ENCODE assay signal across 16 cellular contexts in genomic region chr11:47506363-47506762, GRCh38. TPM values are rescaled to one million over a fixed set of nuclear protein-coding genes. Genes with fewer than 3 reads are reported as not detected.
DNase-seq lines count a peak whose midpoint lies in the region; ATAC-seq, FAIRE-seq and TF ChIP-seq lines count a peak whose summit lies in the region.
"Had no signal": no experiment of that assay in that cellular context is flagged by ENCODE, and none has a peak within 500 bp of the region (broad histone marks: within the 10 kb centered on the region; RNA-seq: fewer than 3 reads in every experiment).

No MANE protein-coding gene starts in this region.

- H3K9ac ChIP-seq in IMR-90 (ENCODE audit: low read depth, low read length) (no peak overlapping the region), astrocyte (ENCODE audit: low read length) (no peak overlapping the region)

- H3K27me3 Mint-ChIP-seq in astrocyte (ENCODE audit: low read depth, unreplicated experiment) = no peaks in the 10 kb centered on the region
- no peaks in the 10 kb centered on the region for H3K27me3 Mint-ChIP-seq in mesothelial cell of epicardium (ENCODE audit: low read depth)
- no peaks in the 10 kb centered on the region for H3K27me3 Mint-ChIP-seq in stimulated activated naive B cell treated with anti-CD40 and anti-IgM and Interleukin-4, amounts not matched to agents 10 μg/mL and 1 μg/mL and 100 μg/mL, for 72 hours

- no peak overlapping the region for H2BK20ac ChIP-seq in IMR-90 (ENCODE audit: low read depth, low read length)

- H3K23ac ChIP-seq in IMR-90 (ENCODE audit: low read depth, low read length) = no peak overlapping the region

- no peak overlapping the region for H3K4me2 ChIP-seq in IMR-90 (ENCODE audit: low read depth, low read length)
- no peak overlapping the region for H3K4me2 ChIP-seq in astrocyte (ENCODE audit: low read length)

- no peak for TF ChIP-seq RAD21 in IMR-90 (IDR thresholded peaks at IDR 0.05; ENCODE audit: low read length)

- no peak overlapping the region for H3K4ac ChIP-seq in IMR-90 (ENCODE audit: low read depth, low read length)

- H3K9me3 Mint-ChIP-seq in astrocyte (ENCODE audit: unreplicated experiment) (no peaks in the 10 kb centered on the region), mesothelial cell of epicardium (no peaks in the 10 kb centered on the region)
- no peaks in the 10 kb centered on the region for H3K9me3 Mint-ChIP-seq in stimulated activated naive B cell treated with anti-CD40 and anti-IgM and Interleukin-4, amounts not matched to agents 10 μg/mL and 1 μg/mL and 100 μg/mL, for 72 hours

- H2AFZ ChIP-seq in IMR-90 (replicated peaks; ENCODE audit: low read length, poor library complexity) (no peak overlapping the region), astrocyte (ENCODE audit: low read depth, low read length) (no peak overlapping the region)

- H3K18ac ChIP-seq in IMR-90 (ENCODE audit: low read depth, low read length) = no peak overlapping the region

- H3K4me1 Mint-ChIP-seq in astrocyte (ENCODE audit: low read depth, unreplicated experiment) = peaks cover 43% of the 10 kb centered on the region
- peaks cover 38% of the 10 kb centered on the region for H3K4me1 Mint-ChIP-seq in mesothelial cell of epicardium
- H3K4me1 Mint-ChIP-seq in stimulated activated naive B cell treated with anti-CD40 and anti-IgM and Interleukin-4, amounts not matched to agents 10 μg/mL and 1 μg/mL and 100 μg/mL, for 72 hours = peaks cover 36 to 90% of the 10 kb centered on the region in 2 donors

- peak; percentile 48; the same call in 1 of the 2 replicates for ATAC-seq in IMR-90 (ENCODE audit: low read depth)
- ATAC-seq in stimulated activated naive B cell treated with anti-CD40 and anti-IgM and Interleukin-4, amounts not matched to agents 10 μg/mL and 1 μg/mL and 100 μg/mL, for 72 hours (replicated peaks) = no peak

- H4K5ac ChIP-seq in IMR-90 (ENCODE audit: low read depth, low read length) = no peak overlapping the region

- H3K36me3 Mint-ChIP-seq in astrocyte (ENCODE audit: low read depth, unreplicated experiment) (no peaks in the 10 kb centered on the region), mesothelial cell of epicardium (no peaks in the 10 kb centered on the region)
- H3K36me3 Mint-ChIP-seq in stimulated activated naive B cell treated with anti-CD40 and anti-IgM and Interleukin-4, amounts not matched to agents 10 μg/mL and 1 μg/mL and 100 μg/mL, for 72 hours = peaks cover 25 to 46% of the 10 kb centered on the region in 2 donors

- H3K4me1 ChIP-seq in IMR-90 (ENCODE audit: control insufficient read depth, insufficient read depth, low read length) (peaks cover 8% of the 10 kb centered on the region), astrocyte (ENCODE audit: insufficient read depth, low read length) (no peaks in the 10 kb centered on the region)

- H2BK5ac ChIP-seq in IMR-90 (ENCODE audit: low read depth, low read length, poor library complexity, severe bottlenecking) = no peak overlapping the region

- no peak overlapping the region for H2BK15ac ChIP-seq in IMR-90 (ENCODE audit: low read depth, low read length)

- 80% methylated on average over 2 of the region's 8 CpGs; no CpG with 5 or more reads in 1 of the 2 experiments for WGBS in IMR-90 (ENCODE audit: extremely low coverage in 2 of 2, insufficient read length in 1 of 2), 2 experiments

- peaks cover 34 to 86% of the 10 kb centered on the region in 2 experiments for H3K79me1 ChIP-seq in IMR-90 (ENCODE audit: low read depth in 1 of 2, low read length in 2 of 2)

- H4K20me1 ChIP-seq in IMR-90 (ENCODE audit: insufficient read depth, low read length) (peaks cover 74% of the 10 kb centered on the region), astrocyte (ENCODE audit: insufficient read depth, low read length) (peaks cover 87% of the 10 kb centered on the region)

- H3K36me3 ChIP-seq in IMR-90 (ENCODE audit: control insufficient read depth, insufficient read depth, low read length) = no peaks in the 10 kb centered on the region
- H3K36me3 ChIP-seq in astrocyte (ENCODE audit: insufficient read depth, low read length) = no peaks in the 10 kb centered on the region
- H3K36me3 ChIP-seq: breast epithelium, prostate gland had no signal

- H3K9me3 ChIP-seq in IMR-90 (ENCODE audit: control insufficient read depth, insufficient read depth, low read length) = no peaks in the 10 kb centered on the region
- no peaks in the 10 kb centered on the region for H3K9me3 ChIP-seq in astrocyte (ENCODE audit: insufficient read depth, low read depth, low read length)
- H3K9me3 ChIP-seq: breast epithelium, prostate gland had no signal

- no peak overlapping the region for H2AK5ac ChIP-seq in IMR-90 (ENCODE audit: low read depth, low read length)

- TF ChIP-seq POLR2A in IMR-90 (IDR thresholded peaks at IDR 0.05; ENCODE audit: low read depth, low read length) = no peak

- dilution Hi-C loops in IMR-90 (cut with HindIII; ENCODE audit: low sequenced_read_pairs, unreplicated experiment) = no loop called here

- H3K27me3 ChIP-seq in IMR-90 (ENCODE audit: control insufficient read depth, insufficient read depth, low read length) = no peaks in the 10 kb centered on the region
- no peaks in the 10 kb centered on the region for H3K27me3 ChIP-seq in astrocyte (ENCODE audit: insufficient read depth, low read length)
- H3K27me3 ChIP-seq: breast epithelium had no signal

- H3K4me3 ChIP-seq in IMR-90 (ENCODE audit: insufficient read depth, low read depth, low read length) (no peak overlapping the region), astrocyte (ENCODE audit: insufficient read depth, low read depth, low read length) (no peak overlapping the region)
- H3K4me3 ChIP-seq: breast epithelium, prostate gland had no signal

- FAIRE-seq in astrocyte (lab: Jason Lieb, UNC) = no peak
- FAIRE-seq: endothelial cell of umbilical vein had no signal

- H3K9me1 ChIP-seq in IMR-90 (ENCODE audit: insufficient read depth, low read length) = peaks cover 22% of the 10 kb centered on the region

- no peak overlapping the region for H2AK9ac ChIP-seq in IMR-90 (replicated peaks; ENCODE audit: low read depth, low read length, poor library complexity)

- H3K4me3 Mint-ChIP-seq in astrocyte (ENCODE audit: unreplicated experiment) (peak overlapping the region; percentile 8), mesothelial cell of epicardium (no peak overlapping the region)
- no peak overlapping the region for H3K4me3 Mint-ChIP-seq in stimulated activated naive B cell treated with anti-CD40 and anti-IgM and Interleukin-4, amounts not matched to agents 10 μg/mL and 1 μg/mL and 100 μg/mL, for 72 hours

- H2BK120ac ChIP-seq in IMR-90 (ENCODE audit: low read depth, low read length) = no peak overlapping the region

- peaks cover 99% of the 10 kb centered on the region for H3K79me2 ChIP-seq in astrocyte (ENCODE audit: insufficient read depth, low read length)

- TF ChIP-seq CTCF in IMR-90 (conservative IDR thresholded peaks at IDR 0.05; ENCODE audit: low read depth, low read length) = no peak
- no peak for TF ChIP-seq CTCF in astrocyte (IDR thresholded peaks at IDR 0.05; ENCODE audit: insufficient read depth, low read depth, low read length)
- TF ChIP-seq CTCF in mesothelial cell of epicardium (IDR thresholded peaks at IDR 0.05; ENCODE audit: unreplicated experiment) = no peak

- BruUV-seq in IMR-90 (replicated peaks; lab: Mats Ljungman, UMichigan) = no TSS peak

- CTCF ChIA-PET in IMR-90 (lab: Yijun Ruan, JAX) = interaction anchor here (0.6 kb wide), 1 partner anchor 13 kb away, joined by 5 read pairs; no protein-coding TSS in a partner anchor

- DNase-seq in IMR-90 (peak; percentile 20), astrocyte (ENCODE audit: low read depth) (no peak), mesothelial cell of epicardium (ENCODE audit: low spot score in 2 of 2, unreplicated experiment in 2 of 2) (no peak), AML-193 (lab: John Stamatoyannopoulos, UW) (no peak), D341Med (ENCODE audit: low spot score) (no peak)
- no peak for DNase-seq in stimulated activated naive B cell treated with anti-CD40 and anti-IgM and Interleukin-4, amounts not matched to agents 10 μg/mL and 1 μg/mL and 100 μg/mL, for 72 hours
- no peak for DNase-seq in activated CD4-positive, alpha-beta T cell treated with anti-CD3 and anti-CD28 coated beads, Interleukin-2, amount 50 U/mL, for 1 hour
- DNase-seq: activated CD4-positive, alpha-beta T cell treated with anti-CD3 and anti-CD28 coated beads for 1 hour; COR-L47; mesendoderm; stimulated activated CD4-positive, alpha-beta T cell treated with anti-CD3 and anti-CD28 coated beads, Interleukin-4, amount 100 ng/mL, for 1 hour; stimulated activated naive CD4-positive, alpha-beta T cell treated with Interleukin-2 at 50 U/mL for 16 hours; T-helper 1 cell had no signal

- H3K27ac Mint-ChIP-seq in astrocyte (ENCODE audit: unreplicated experiment) = peak overlapping the region; percentile 26
- H3K27ac Mint-ChIP-seq in mesothelial cell of epicardium = peak overlapping the region; percentile 68
- peak overlapping the region; percentile 78 for H3K27ac Mint-ChIP-seq in stimulated activated naive B cell treated with anti-CD40 and anti-IgM and Interleukin-4, amounts not matched to agents 10 μg/mL and 1 μg/mL and 100 μg/mL, for 72 hours

- H4K8ac ChIP-seq in IMR-90 (ENCODE audit: low read depth in 2 of 2, low read length in 2 of 2) = no peak overlapping the region

- H4K91ac ChIP-seq in IMR-90 (ENCODE audit: insufficient read depth, low read depth, low read length) = no peak overlapping the region

- H3K27ac ChIP-seq in IMR-90 (ENCODE audit: insufficient read depth, low read length) = no peak overlapping the region
- H3K27ac ChIP-seq in astrocyte (ENCODE audit: low read depth, low read length) = no peak overlapping the region
- H3K27ac ChIP-seq: prostate gland had no signal

- no peak overlapping the region for H3K56ac ChIP-seq in IMR-90 (ENCODE audit: extremely low read depth, insufficient read depth, low read length)

- POLR2A ChIA-PET in IMR-90 (lab: Charles Lee; ENCODE audit: unreplicated experiment) = no interaction called here

- intact Hi-C loops in IMR-90 (cut with micrococcal nuclease) = no loop called here

- in situ Hi-C loops in IMR-90 (cut with MboI; ENCODE audit: low sequenced_read_pairs) = no loop called here

- no peak overlapping the region for H3K14ac ChIP-seq in IMR-90 (replicated peaks; ENCODE audit: low read depth, low read length)

RNA-seq across cellular contexts. Expression of gene CELF1, which starts 46.6 kb away (rescaled TPM):
- 109 and 135 TPM in 2 replicates for total RNA-seq in IMR-90 (2012; rRNA removed)
- polyA plus RNA-seq in IMR-90 (2012; rRNA removed) = 61.6 and 63.3 TPM in 2 replicates
- polyA plus RNA-seq in IMR-90 (2012; cell fraction: cytosol; rRNA removed) = 22.7 and 26.4 TPM in 2 replicates
- polyA plus RNA-seq in IMR-90 (2012; cell fraction: nucleus; rRNA removed; ENCODE audit: low replicate concordance) = 86.9 and 136 TPM in 2 replicates
- 92.8 and 101 TPM in 2 replicates for total RNA-seq in astrocyte
- total RNA-seq in mesothelial cell of epicardium = 119 to 123 TPM (median 120 TPM) in 3 replicates

RNA-seq across cellular contexts. Expression of gene RAPSN, which starts 57.4 kb away (rescaled TPM):
- total RNA-seq in IMR-90 (2012; rRNA removed) (not detected in 2 replicates), astrocyte (0.86 and 0.96 TPM in 2 replicates), mesothelial cell of epicardium (0.27 to 0.31 TPM (median 0.31 TPM) in 3 replicates)
- polyA plus RNA-seq in IMR-90 (2012; rRNA removed) = 0.03 and 0.09 TPM in 2 replicates
- 0.03 and 0.08 TPM in 2 replicates for polyA plus RNA-seq in IMR-90 (2012; cell fraction: cytosol; rRNA removed)
- polyA plus RNA-seq in IMR-90 (2012; cell fraction: nucleus; rRNA removed; ENCODE audit: low replicate concordance) = 0.19 and 0.51 TPM in 2 replicates

RNA-seq across cellular contexts. Expression of gene PTPMT1, which starts 59.0 kb away (rescaled TPM):
- total RNA-seq in IMR-90 (2012; rRNA removed) = 51.4 and 55.0 TPM in 2 replicates
- polyA plus RNA-seq in IMR-90 (2012; rRNA removed) = 51.6 and 58.3 TPM in 2 replicates
- polyA plus RNA-seq in IMR-90 (2012; cell fraction: cytosol; rRNA removed) = 77.4 and 85.2 TPM in 2 replicates
- 29.3 and 32.5 TPM in 2 replicates for polyA plus RNA-seq in IMR-90 (2012; cell fraction: nucleus; rRNA removed; ENCODE audit: low replicate concordance)
- 32.4 and 33.9 TPM in 2 replicates for total RNA-seq in astrocyte
- total RNA-seq in mesothelial cell of epicardium = 44.3 to 45.9 TPM (median 45.1 TPM) in 3 replicates

Comparison
In these comparisons a context has a peak if more than half of its experiments do, and no peak if none do; other contexts are left out.
1. H3K27ac Mint-ChIP-seq: peak in every context shown above with its lines; median percentile 78 in stimulated activated naive B cell treated with anti-CD40 and anti-IgM and Interleukin-4, amounts not matched to agents 10 μg/mL and 1 μg/mL and 100 μg/mL, for 72 hours; 68 in mesothelial cell of epicardium; 26 in astrocyte.